ENCODE assay signal across 8 cellular contexts in genomic region chr6:42404494-42404893, GRCh38. TPM values are rescaled to one million over a fixed set of nuclear protein-coding genes. Genes with fewer than 3 reads are reported as not detected.
DNase-seq lines count a peak whose midpoint lies in the region; ATAC-seq and FAIRE-seq lines count a peak whose summit lies in the region.

No MANE protein-coding gene starts in this region.

- peak overlapping the region; percentile 83 for H3K27ac ChIP-seq in HUES48 (ENCODE audit: low read depth, low read length)
- peak overlapping the region; percentile 58 to 91 for H3K27ac ChIP-seq in small intestine (ENCODE audit: low read depth in 1 of 2, low read length in 1 of 2)

- DNase-seq in activated CD4-positive, alpha-beta T cell treated with anti-CD3 and anti-CD28 coated beads, Interleukin-2, amount 50 U/mL, for 48 hours = peak; percentile 45 to 57
- DNase-seq in fibroblast of the conjunctiva (ENCODE audit: low read depth) (peak; percentile 47), small intestine (peak; percentile 87), globus pallidus (ENCODE audit: low spot score) (no peak), RKO (ENCODE audit: low spot score) (no peak), NCI-H2196 treated with DMSO at 0.1 percent for 48 hours (lab: John Stamatoyannopoulos, UW; ENCODE audit: unreplicated experiment) (no peak)

- no peaks in the 10 kb centered on the region for H3K27me3 ChIP-seq in HUES48 (ENCODE audit: control insufficient read depth, insufficient read depth, low read length)
- H3K27me3 ChIP-seq in small intestine (ENCODE audit: control insufficient read depth in 2 of 2, insufficient read depth in 2 of 2, low read length in 2 of 2) = no peaks in the 10 kb centered on the region

- H3K9me3 ChIP-seq in HUES48 (ENCODE audit: control insufficient read depth, insufficient read depth, low read length) = no peaks in the 10 kb centered on the region
- H3K9me3 ChIP-seq in small intestine (ENCODE audit: control insufficient read depth, low read depth) = no peaks in the 10 kb centered on the region

- H3K36me3 ChIP-seq in HUES48 (ENCODE audit: control insufficient read depth, insufficient read depth, low read length) (no peaks in the 10 kb centered on the region), small intestine (ENCODE audit: control insufficient read depth in 2 of 2, insufficient read depth in 2 of 2, low read length in 2 of 2) (no peaks in the 10 kb centered on the region)

- no peak for ATAC-seq in GM21515 (IDR thresholded peaks at IDR 0.05; ENCODE audit: unreplicated experiment)

- peaks cover 49% of the 10 kb centered on the region for H3K4me1 ChIP-seq in HUES48 (ENCODE audit: control insufficient read depth, insufficient read depth, low read length)
- peaks cover 16 to 18% of the 10 kb centered on the region in 2 donors for H3K4me1 ChIP-seq in small intestine (ENCODE audit: control insufficient read depth in 2 of 2, insufficient read depth in 1 of 2, low read depth in 1 of 2, low read length in 1 of 2)

- FAIRE-seq in small intestine (lab: Jason Lieb, UNC) = no peak

- WGBS in small intestine, 3 donors = 16 to 28% (median 21%) methylated on average over 5 of the region's 5 CpGs

- no peak overlapping the region for H3K4me3 ChIP-seq in HUES48 (ENCODE audit: low read depth, low read length)
- H3K4me3 ChIP-seq in small intestine (ENCODE audit: low read depth in 1 of 2, low read length in 2 of 2) = no peak overlapping the region

- no peak overlapping the region for H3K9ac ChIP-seq in HUES48 (ENCODE audit: low read depth, low read length)

RNA-seq across cellular contexts. Expression of gene TRERF1, which starts 47.2 kb away (rescaled TPM):
- 1 to 10 TPM in 2 of 3 donors, under 1 TPM in 1; 0.22 to 3.5 (median 1.1) TPM for polyA plus RNA-seq in small intestine

Comparison
In these comparisons a context has a peak if more than half of its experiments do, and no peak if none do; other contexts are left out.
1. DNase-seq: peak in activated CD4-positive, alpha-beta T cell treated with anti-CD3 and anti-CD28 coated beads, Interleukin-2, amount 50 U/mL, for 48 hours (2 of 2), fibroblast of the conjunctiva (single experiment) and small intestine (single experiment); none in globus pallidus (single experiment), RKO (single experiment) and NCI-H2196 treated with DMSO at 0.1 percent for 48 hours (single experiment).